ENCODE assay signal across 9 cellular contexts in genomic region chr6:108914235-108915022, GRCh38.
DNase-seq lines count a peak whose midpoint lies in the region; ATAC-seq and TF ChIP-seq lines count a peak whose summit lies in the region.
"Had no signal": no experiment of that assay in that cellular context is flagged by ENCODE, and none has a peak within 500 bp of the region (broad histone marks: within the 10 kb centered on the region; RNA-seq: fewer than 3 reads in every experiment).

No MANE protein-coding gene starts in this region.

- peak overlapping the region; percentile 21 for H3K27ac Mint-ChIP-seq in activated CD4-positive, alpha-beta memory T cell treated with anti-CD3 and anti-CD28 coated beads, Interleukin-2, amount 10 ng/mL, durations not matched to agents 7 days and 5 days

- no peaks in the 10 kb centered on the region for H3K36me3 Mint-ChIP-seq in activated CD4-positive, alpha-beta memory T cell treated with anti-CD3 and anti-CD28 coated beads, Interleukin-2, amount 10 ng/mL, durations not matched to agents 7 days and 5 days (ENCODE audit: low read depth)

- peaks cover 52% of the 10 kb centered on the region for H3K27me3 Mint-ChIP-seq in activated CD4-positive, alpha-beta memory T cell treated with anti-CD3 and anti-CD28 coated beads, Interleukin-2, amount 10 ng/mL, durations not matched to agents 7 days and 5 days

- POLR2A ChIA-PET in activated CD4-positive, alpha-beta memory T cell treated with anti-CD3 and anti-CD28 coated beads, Interleukin-2, amount 10 ng/mL, durations not matched to agents 7 days and 5 days (lab: Charles Lee): interaction anchor here (1.2 kb wide), 1 partner anchor 10 kb away, joined by 3 read pairs; no protein-coding TSS in a partner anchor

- peak; percentile 77 for TF ChIP-seq CTCF in C4-2B (conservative IDR thresholded peaks at IDR 0.05)

- CTCF ChIA-PET in activated CD4-positive, alpha-beta memory T cell treated with anti-CD3 and anti-CD28 coated beads, Interleukin-2, amount 10 ng/mL, durations not matched to agents 7 days and 5 days (lab: Charles Lee): interaction anchor here (0.8 to 2.7 kb wide), 7 partner anchors 9 to 158 kb away, joined by 3 to 15 read pairs (median 4); no protein-coding TSS in a partner anchor

- no peaks in the 10 kb centered on the region for H3K9me3 Mint-ChIP-seq in activated CD4-positive, alpha-beta memory T cell treated with anti-CD3 and anti-CD28 coated beads, Interleukin-2, amount 10 ng/mL, durations not matched to agents 7 days and 5 days

- peak; percentile 32 for DNase-seq in HK-2 (ENCODE audit: unreplicated experiment)
- peak; percentile 43 for DNase-seq in activated CD4-positive, alpha-beta memory T cell treated with anti-CD3 and anti-CD28 coated beads, Interleukin-2, amount 10 ng/mL, durations not matched to agents 7 days and 5 days
- DNase-seq in foreskin melanocyte: peak; percentile 63
- peak; percentile 43 to 58 for DNase-seq in stimulated activated CD4-positive, alpha-beta T cell treated with anti-CD3 and anti-CD28 coated beads, Interleukin-2, amount 100 ng/mL, for 48 hours
- no peak for DNase-seq in NCI-H1092 treated with DMSO at 0.1 percent for 48 hours (lab: John Stamatoyannopoulos, UW)
- DNase-seq in SW 1271 (lab: John Stamatoyannopoulos, UW): no peak
- DNase-seq: gastrocnemius medialis had no signal

- peaks cover 8% of the 10 kb centered on the region for H3K4me1 Mint-ChIP-seq in activated CD4-positive, alpha-beta memory T cell treated with anti-CD3 and anti-CD28 coated beads, Interleukin-2, amount 10 ng/mL, durations not matched to agents 7 days and 5 days

- ATAC-seq in HG03520 (IDR thresholded peaks at IDR 0.05; ENCODE audit: unreplicated experiment): no peak

- no peak overlapping the region for H3K4me3 Mint-ChIP-seq in activated CD4-positive, alpha-beta memory T cell treated with anti-CD3 and anti-CD28 coated beads, Interleukin-2, amount 10 ng/mL, durations not matched to agents 7 days and 5 days

- H3K27ac ChIP-seq in C4-2B: no peak overlapping the region
- H3K27ac ChIP-seq: gastrocnemius medialis had no signal

Comparison
In these comparisons a context has a peak if more than half of its experiments do, and no peak if none do; other contexts are left out.
1. DNase-seq: peak in HK-2 (single experiment), activated CD4-positive, alpha-beta memory T cell treated with anti-CD3 and anti-CD28 coated beads, Interleukin-2, amount 10 ng/mL, durations not matched to agents 7 days and 5 days (single experiment), foreskin melanocyte (single experiment) and stimulated activated CD4-positive, alpha-beta T cell treated with anti-CD3 and anti-CD28 coated beads, Interleukin-2, amount 100 ng/mL, for 48 hours (2 of 2); none in NCI-H1092 treated with DMSO at 0.1 percent for 48 hours (single experiment) and SW 1271 (0 of 2).